1 cellular context compared by ENCODE assay signal in the genomic region with DNA sequence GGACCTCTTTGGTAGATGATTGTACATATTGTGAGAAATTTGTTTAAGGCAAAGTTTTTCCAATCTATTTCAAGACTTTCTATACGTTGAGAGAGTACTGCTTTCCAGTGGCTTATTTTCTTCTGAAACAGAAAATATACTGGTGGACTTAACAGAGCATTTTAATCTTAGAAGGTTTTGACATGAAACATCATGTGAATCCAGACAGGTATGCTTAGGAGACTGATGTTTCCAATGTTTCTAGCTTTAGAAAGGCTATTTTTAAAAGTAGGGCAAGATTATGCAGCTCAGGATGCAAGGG.
TF ChIP-seq lines count a peak whose summit lies in the region.

No MANE protein-coding gene starts in this region.

TF ChIP-seq in A549, 52 proteins besides CTCF, POLR2A, EP300 and RAD21 (continued from another document):
- TF ChIP-seq, protein P1, sequence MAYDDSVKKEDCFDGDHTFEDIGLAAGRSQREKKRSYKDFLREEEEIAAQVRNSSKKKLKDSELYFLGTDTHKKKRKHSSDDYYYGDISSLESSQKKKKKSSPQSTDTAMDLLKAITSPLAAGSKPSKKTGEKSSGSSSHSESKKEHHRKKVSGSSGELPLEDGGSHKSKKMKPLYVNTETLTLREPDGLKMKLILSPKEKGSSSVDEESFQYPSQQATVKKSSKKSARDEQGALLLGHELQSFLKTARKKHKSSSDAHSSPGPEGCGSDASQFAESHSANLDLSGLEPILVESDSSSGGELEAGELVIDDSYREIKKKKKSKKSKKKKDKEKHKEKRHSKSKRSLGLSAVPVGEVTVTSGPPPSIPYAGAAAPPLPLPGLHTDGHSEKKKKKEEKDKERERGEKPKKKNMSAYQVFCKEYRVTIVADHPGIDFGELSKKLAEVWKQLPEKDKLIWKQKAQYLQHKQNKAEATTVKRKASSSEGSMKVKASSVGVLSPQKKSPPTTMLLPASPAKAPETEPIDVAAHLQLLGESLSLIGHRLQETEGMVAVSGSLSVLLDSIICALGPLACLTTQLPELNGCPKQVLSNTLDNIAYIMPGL (CRISPR knock-in tag; IDR thresholded peaks at IDR 0.05; ENCODE audit: borderline replicate concordance) = no peak
- no peak for TF ChIP-seq RCOR1 (IDR thresholded peaks at IDR 0.05; ENCODE audit: low read depth, low read length)
- TF ChIP-seq JUNB (IDR thresholded peaks at IDR 0.05) = no peak
- TF ChIP-seq, protein P2, sequence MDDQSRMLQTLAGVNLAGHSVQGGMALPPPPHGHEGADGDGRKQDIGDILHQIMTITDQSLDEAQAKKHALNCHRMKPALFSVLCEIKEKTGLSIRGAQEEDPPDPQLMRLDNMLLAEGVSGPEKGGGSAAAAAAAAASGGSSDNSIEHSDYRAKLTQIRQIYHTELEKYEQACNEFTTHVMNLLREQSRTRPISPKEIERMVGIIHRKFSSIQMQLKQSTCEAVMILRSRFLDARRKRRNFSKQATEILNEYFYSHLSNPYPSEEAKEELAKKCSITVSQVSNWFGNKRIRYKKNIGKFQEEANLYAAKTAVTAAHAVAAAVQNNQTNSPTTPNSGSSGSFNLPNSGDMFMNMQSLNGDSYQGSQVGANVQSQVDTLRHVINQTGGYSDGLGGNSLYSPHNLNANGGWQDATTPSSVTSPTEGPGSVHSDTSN (IDR thresholded peaks at IDR 0.05) = no peak
